Comparison of ENCODE assay signal across 1 cellular context in genomic region chr1:199243423-199244061, GRCh38.
TF ChIP-seq lines count a peak whose summit lies in the region.

No MANE protein-coding gene starts in this region.

TF ChIP-seq in HEK293, 187 proteins besides CTCF, POLR2A, EP300 and RAD21 (continued from another document):
- no peak for TF ChIP-seq ZNF280C (tag by site-specific recombination; IDR thresholded peaks at IDR 0.05)
- no peak for TF ChIP-seq ZNF548 (tag by site-specific recombination; IDR thresholded peaks at IDR 0.05)
- TF ChIP-seq SCRT2 (tag by site-specific recombination; IDR thresholded peaks at IDR 0.05) = peak; percentile 87
- TF ChIP-seq ZNF146 (tag by site-specific recombination; IDR thresholded peaks at IDR 0.05) = no peak
- no peak for TF ChIP-seq ZNF473 (tag by site-specific recombination; IDR thresholded peaks at IDR 0.05)
- peak; percentile 72 for TF ChIP-seq REST (tag by site-specific recombination; IDR thresholded peaks at IDR 0.05)
- TF ChIP-seq ZNF155 (tag by site-specific recombination; IDR thresholded peaks at IDR 0.05) = no peak
- no peak for TF ChIP-seq ZNF121 (tag by site-specific recombination; IDR thresholded peaks at IDR 0.05)
- no peak for TF ChIP-seq PBX3 (CRISPR knock-in tag; IDR thresholded peaks at IDR 0.05)
- TF ChIP-seq ZNF280D (tag by site-specific recombination; IDR thresholded peaks at IDR 0.05) = no peak
- TF ChIP-seq ZNF654 (tag by site-specific recombination; IDR thresholded peaks at IDR 0.05; ENCODE audit: low read depth) = peak; percentile 54
- no peak for TF ChIP-seq ZNF600 (tag by site-specific recombination; IDR thresholded peaks at IDR 0.05)
- TF ChIP-seq KLF1 (tag by site-specific recombination; IDR thresholded peaks at IDR 0.05) = no peak
- TF ChIP-seq ZNF140 (tag by site-specific recombination; IDR thresholded peaks at IDR 0.05) = no peak
- TF ChIP-seq ZBTB49 (tag by site-specific recombination; IDR thresholded peaks at IDR 0.05; ENCODE audit: low read depth) = no peak
- TF ChIP-seq ZNF521 (tag by site-specific recombination; IDR thresholded peaks at IDR 0.05) = no peak
- TF ChIP-seq HOXC10 (CRISPR knock-in tag; IDR thresholded peaks at IDR 0.05) = no peak
